ENCODE assay signal across 25 cellular contexts in genomic region chr10:1117651-1118050, GRCh38.
DNase-seq lines count a peak whose midpoint lies in the region; ATAC-seq and TF ChIP-seq lines count a peak whose summit lies in the region.
"Had no signal": no experiment of that assay in that cellular context is flagged by ENCODE, and none has a peak within 500 bp of the region (broad histone marks: within the 10 kb centered on the region; RNA-seq: fewer than 3 reads in every experiment).

No MANE protein-coding gene starts in this region.

- H3K9me3 Mint-ChIP-seq in natural killer cell, result no peaks in the 10 kb centered on the region
- H3K9me3 Mint-ChIP-seq in natural killer cell treated with Interleukin-12 subunit alpha and Interleukin-12 subunit beta and Interleukin-15 and Interleukin-18, amount 100 ng/mL, for 72 hours, result no peaks in the 10 kb centered on the region
- H3K9me3 Mint-ChIP-seq in activated CD8-positive, alpha-beta memory T cell treated with anti-CD3 and anti-CD28 coated beads, Interleukin-2, amount 10 ng/mL, durations not matched to agents 7 days and 5 days (ENCODE audit: low read depth), result no peaks in the 10 kb centered on the region

- H3K4me3 Mint-ChIP-seq in natural killer cell, result no peak overlapping the region
- H3K4me3 Mint-ChIP-seq in natural killer cell treated with Interleukin-12 subunit alpha and Interleukin-12 subunit beta and Interleukin-15 and Interleukin-18, amount 100 ng/mL, for 72 hours, result no peak overlapping the region
- H3K4me3 Mint-ChIP-seq in activated CD8-positive, alpha-beta memory T cell treated with anti-CD3 and anti-CD28 coated beads, Interleukin-2, amount 10 ng/mL, durations not matched to agents 7 days and 5 days, result no peak overlapping the region

- peaks cover 14% of the 10 kb centered on the region for H3K36me3 Mint-ChIP-seq in natural killer cell
- H3K36me3 Mint-ChIP-seq in natural killer cell treated with Interleukin-12 subunit alpha and Interleukin-12 subunit beta and Interleukin-15 and Interleukin-18, amount 100 ng/mL, for 72 hours, result peaks cover 20% of the 10 kb centered on the region
- peaks cover 57% of the 10 kb centered on the region for H3K36me3 Mint-ChIP-seq in activated CD8-positive, alpha-beta memory T cell treated with anti-CD3 and anti-CD28 coated beads, Interleukin-2, amount 10 ng/mL, durations not matched to agents 7 days and 5 days

- no peaks in the 10 kb centered on the region for H3K9me3 ChIP-seq in sigmoid colon
- H3K9me3 ChIP-seq: lower lobe of right lung, right atrium auricular region, spleen had no signal

- H3K27ac Mint-ChIP-seq in natural killer cell, result peak overlapping the region; percentile 36 to 54
- peak overlapping the region in 1 of 2 donors; percentile 39 for H3K27ac Mint-ChIP-seq in natural killer cell treated with Interleukin-12 subunit alpha and Interleukin-12 subunit beta and Interleukin-15 and Interleukin-18, amount 100 ng/mL, for 72 hours
- no peak overlapping the region for H3K27ac Mint-ChIP-seq in activated CD8-positive, alpha-beta memory T cell treated with anti-CD3 and anti-CD28 coated beads, Interleukin-2, amount 10 ng/mL, durations not matched to agents 7 days and 5 days

- peaks cover 51 to 56% of the 10 kb centered on the region in 2 donors for H3K4me1 Mint-ChIP-seq in natural killer cell
- peaks cover 36 to 37% of the 10 kb centered on the region in 2 donors for H3K4me1 Mint-ChIP-seq in natural killer cell treated with Interleukin-12 subunit alpha and Interleukin-12 subunit beta and Interleukin-15 and Interleukin-18, amount 100 ng/mL, for 72 hours (ENCODE audit: low read depth in 2 of 2)
- peaks cover 18% of the 10 kb centered on the region for H3K4me1 Mint-ChIP-seq in activated CD8-positive, alpha-beta memory T cell treated with anti-CD3 and anti-CD28 coated beads, Interleukin-2, amount 10 ng/mL, durations not matched to agents 7 days and 5 days

- no peaks in the 10 kb centered on the region for H3K27me3 ChIP-seq in sigmoid colon
- H3K27me3 ChIP-seq: brain microvascular endothelial cell, right atrium auricular region, spleen had no signal

- CTCF ChIA-PET in activated CD8-positive, alpha-beta memory T cell treated with anti-CD3 and anti-CD28 coated beads, Interleukin-2, amount 10 ng/mL, durations not matched to agents 7 days and 5 days (lab: Charles Lee), result no interaction called here

- no peak for TF ChIP-seq EP300 in sigmoid colon (IDR thresholded peaks at IDR 0.05)

- H3K4me1 ChIP-seq in sigmoid colon, result no peaks in the 10 kb centered on the region
- H3K4me1 ChIP-seq: lower lobe of right lung had no signal

- intact Hi-C loops in natural killer cell (cut with micrococcal nuclease), result no loop called here
- intact Hi-C loops in sigmoid colon (cut with DNase I), result no loop called here

- H3K36me3 ChIP-seq in sigmoid colon, result peaks cover 0 to 91% (median 36%) of the 10 kb centered on the region in 4 donors

- 84 to 89% methylated on average over 14 of the region's 14 CpGs for WGBS in sigmoid colon, 2 donors

- no peak for TF ChIP-seq CTCF in natural killer cell (IDR thresholded peaks at IDR 0.05)
- no peak for TF ChIP-seq CTCF in sigmoid colon (IDR thresholded peaks at IDR 0.05)

- H3K27ac ChIP-seq in sigmoid colon, result no peak overlapping the region
- H3K27ac ChIP-seq: brain microvascular endothelial cell, HL-60, lower lobe of right lung, right atrium auricular region, SK-N-MC, spleen had no signal

- ATAC-seq in natural killer cell (no peak), GM19397 (IDR thresholded peaks at IDR 0.05; ENCODE audit: unreplicated experiment) (no peak)
- no peak for ATAC-seq in natural killer cell treated with Interleukin-12 subunit alpha and Interleukin-12 subunit beta and Interleukin-15 and Interleukin-18, amount 100 ng/mL, for 72 hours
- ATAC-seq in activated CD8-positive, alpha-beta memory T cell treated with anti-CD3 and anti-CD28 coated beads, Interleukin-2, amount 10 ng/mL, durations not matched to agents 7 days and 5 days, result no peak
- ATAC-seq: lower lobe of right lung had no signal

- DNase-seq in natural killer cell (no peak), islet precursor cell (peak; percentile 29), SKM-1 treated with dmso at 0.1 percent for 144 hours (lab: John Stamatoyannopoulos, UW; ENCODE audit: unreplicated experiment) (no peak), sigmoid colon (no peak)
- no peak for DNase-seq in natural killer cell treated with Interleukin-12 subunit alpha and Interleukin-12 subunit beta and Interleukin-15 and Interleukin-18, amount 100 ng/mL, for 72 hours (ENCODE audit: low spot score)
- peak; percentile 38 for DNase-seq in activated CD8-positive, alpha-beta memory T cell treated with anti-CD3 and anti-CD28 coated beads, Interleukin-2, amount 10 ng/mL, durations not matched to agents 7 days and 5 days
- DNase-seq: activated CD4-positive, alpha-beta T cell treated with anti-CD3 and anti-CD28 coated beads for 4 hours; activated effector memory CD4-positive, alpha-beta T cell treated with anti-CD3 and anti-CD28 coated beads, Interleukin-2, amount 50 U/mL, for 16 hours; amniotic stem cell; brain microvascular endothelial cell; DMS153; effector CD4-positive, alpha-beta T cell; erythroblast; glutamatergic neuron; Kasumi-1; kidney; lower lobe of right lung; NCI-H1436 treated with DMSO at 0.1 percent for 48 hours; NCI-H446 treated with DMSO at 0.1 percent for 48 hours; spleen; substantia nigra had no signal

- no peak for TF ChIP-seq POLR2A in sigmoid colon (IDR thresholded peaks at IDR 0.05)

- no peak overlapping the region for H3K4me3 ChIP-seq in sigmoid colon
- H3K4me3 ChIP-seq: lower lobe of right lung, right atrium auricular region, SK-N-MC, spleen had no signal

- no peaks in the 10 kb centered on the region for H3K27me3 Mint-ChIP-seq in natural killer cell (ENCODE audit: low read depth in 2 of 2)
- H3K27me3 Mint-ChIP-seq in natural killer cell treated with Interleukin-12 subunit alpha and Interleukin-12 subunit beta and Interleukin-15 and Interleukin-18, amount 100 ng/mL, for 72 hours, result no peaks in the 10 kb centered on the region
- H3K27me3 Mint-ChIP-seq in activated CD8-positive, alpha-beta memory T cell treated with anti-CD3 and anti-CD28 coated beads, Interleukin-2, amount 10 ng/mL, durations not matched to agents 7 days and 5 days, result no peaks in the 10 kb centered on the region

Comparison
In these comparisons a context has a peak if more than half of its experiments do, and no peak if none do; other contexts are left out.
1. DNase-seq: peak in activated CD8-positive, alpha-beta memory T cell treated with anti-CD3 and anti-CD28 coated beads, Interleukin-2, amount 10 ng/mL, durations not matched to agents 7 days and 5 days (single experiment) and islet precursor cell (single experiment); none in natural killer cell (single experiment), natural killer cell treated with Interleukin-12 subunit alpha and Interleukin-12 subunit beta and Interleukin-15 and Interleukin-18, amount 100 ng/mL, for 72 hours (single experiment), SKM-1 treated with dmso at 0.1 percent for 144 hours (single experiment) and sigmoid colon (single experiment).